In genomic region chr4:124937993-124938392, GRCh38 we compare ENCODE assay signal across 17 cellular contexts.
DNase-seq lines count a peak whose midpoint lies in the region; ATAC-seq and TF ChIP-seq lines count a peak whose summit lies in the region.
"Had no signal": no experiment of that assay in that cellular context is flagged by ENCODE, and none has a peak within 500 bp of the region (broad histone marks: within the 10 kb centered on the region; RNA-seq: fewer than 3 reads in every experiment).

No MANE protein-coding gene starts in this region.

- H3K27ac ChIP-seq in mesendoderm (ENCODE audit: low read depth, low read length) = no peak overlapping the region
- H3K27ac ChIP-seq: BLaER1 had no signal

- POLR2A ChIA-PET in WTC11 (lab: Charles Lee) = no interaction called here

- H3K4me3 ChIP-seq in mesendoderm (ENCODE audit: low read length) = no peak overlapping the region
- H3K4me3 ChIP-seq: BLaER1 had no signal

- no peak overlapping the region for H2BK15ac ChIP-seq in mesendoderm (replicated peaks; ENCODE audit: low read depth)

- peak; percentile 1 for DNase-seq in NCI-H2196 (lab: John Stamatoyannopoulos, UW; ENCODE audit: unreplicated experiment)
- DNase-seq in NCI-H2196 treated with DMSO at 0.1 percent for 48 hours (lab: John Stamatoyannopoulos, UW; ENCODE audit: unreplicated experiment) = no peak
- no peak for DNase-seq in WTC11 (ENCODE audit: low spot score)
- no peak for DNase-seq in mesendoderm
- no peak for DNase-seq in anterior cingulate cortex (lab: John Stamatoyannopoulos, UW)
- no peak for DNase-seq in epidermal melanocyte (ENCODE audit: insufficient read length, low spot score)
- DNase-seq in stimulated activated effector memory CD8-positive, alpha-beta T cell treated with anti-CD3 and anti-CD28 coated beads, Interleukin-12 subunit alpha, Interleukin-12 subunit beta, amount 100 ng/mL, for 72 hours (ENCODE audit: low spot score in 2 of 2) = no peak
- no peak for DNase-seq in NCI-H1105 (lab: John Stamatoyannopoulos, UW)
- DNase-seq: CD8-positive, alpha-beta memory T cell; DND-41; KG1; NCI-H1092 treated with DMSO at 0.1 percent for 48 hours; NCI-H187; NCI-H524; SHP77 treated with DMSO at 0.1 percent for 48 hours had no signal

- no CpG with 5 or more reads among the region's 5 CpGs for WGBS in mesendoderm (ENCODE audit: extremely low coverage, insufficient coverage, low lambda C conversion rate)

- H3K79me2 ChIP-seq in mesendoderm (ENCODE audit: control insufficient read depth, insufficient read depth, low read length) = no peaks in the 10 kb centered on the region

- CTCF ChIA-PET in WTC11 (lab: Charles Lee) = no interaction called here

- ATAC-seq in WTC11 = peak; percentile 28; the same call in 1 of the 2 replicates
- ATAC-seq in stimulated activated effector memory CD8-positive, alpha-beta T cell treated with anti-CD3 and anti-CD28 coated beads, Interleukin-12 subunit alpha, Interleukin-12 subunit beta, amount 100 ng/mL, for 72 hours = no peak
- ATAC-seq: Panc1 had no signal

- H3K36me3 Mint-ChIP-seq in WTC11 = no peaks in the 10 kb centered on the region
- no peaks in the 10 kb centered on the region for H3K36me3 Mint-ChIP-seq in stimulated activated effector memory CD8-positive, alpha-beta T cell treated with anti-CD3 and anti-CD28 coated beads, Interleukin-12 subunit alpha, Interleukin-12 subunit beta, amount 100 ng/mL, for 72 hours
- H3K36me3 Mint-ChIP-seq: CD8-positive, alpha-beta memory T cell had no signal

- H3K4me2 ChIP-seq in mesendoderm (ENCODE audit: low read length) = no peak overlapping the region
- H3K4me2 ChIP-seq: BLaER1 had no signal

- H3K27ac Mint-ChIP-seq in WTC11 = no peak overlapping the region
- H3K27ac Mint-ChIP-seq in stimulated activated effector memory CD8-positive, alpha-beta T cell treated with anti-CD3 and anti-CD28 coated beads, Interleukin-12 subunit alpha, Interleukin-12 subunit beta, amount 100 ng/mL, for 72 hours = no peak overlapping the region
- H3K27ac Mint-ChIP-seq: CD8-positive, alpha-beta memory T cell had no signal

- H4K5ac ChIP-seq in mesendoderm (ENCODE audit: low read length) = no peak overlapping the region

- no peak overlapping the region for H3K56ac ChIP-seq in mesendoderm (ENCODE audit: low read length)

- H4K8ac ChIP-seq in mesendoderm (ENCODE audit: low read depth, low read length) = no peak overlapping the region

- no peak overlapping the region for H3K9ac ChIP-seq in mesendoderm (ENCODE audit: low read length)
- H3K9ac ChIP-seq: BLaER1 had no signal

- no peak overlapping the region for H3K18ac ChIP-seq in mesendoderm (ENCODE audit: low read length)

- H3K27me3 ChIP-seq in mesendoderm (ENCODE audit: insufficient read depth, low read length, poor library complexity) = no peaks in the 10 kb centered on the region
- H3K27me3 ChIP-seq: BLaER1 had no signal

- H2BK5ac ChIP-seq in mesendoderm (ENCODE audit: low read length) = no peak overlapping the region

- no peaks in the 10 kb centered on the region; the same call in 1 of the 2 replicates for H3K27me3 Mint-ChIP-seq in WTC11 (ENCODE audit: low read depth)
- H3K27me3 Mint-ChIP-seq: CD8-positive, alpha-beta memory T cell had no signal

- H3K4me1 Mint-ChIP-seq in WTC11 = peaks cover 32% of the 10 kb centered on the region
- no peaks in the 10 kb centered on the region for H3K4me1 Mint-ChIP-seq in stimulated activated effector memory CD8-positive, alpha-beta T cell treated with anti-CD3 and anti-CD28 coated beads, Interleukin-12 subunit alpha, Interleukin-12 subunit beta, amount 100 ng/mL, for 72 hours
- H3K4me1 Mint-ChIP-seq: CD8-positive, alpha-beta memory T cell had no signal

- no peaks in the 10 kb centered on the region for H3K79me1 ChIP-seq in mesendoderm (ENCODE audit: low read length)

- no peak for TF ChIP-seq CTCF in WTC11 (IDR thresholded peaks at IDR 0.05)

- no peak overlapping the region for H3K23ac ChIP-seq in mesendoderm (ENCODE audit: low read length)

- H2BK120ac ChIP-seq in mesendoderm (ENCODE audit: low read depth, low read length) = peak overlapping the region; percentile 61

- peaks cover 8% of the 10 kb centered on the region for H3K4me1 ChIP-seq in mesendoderm (ENCODE audit: control insufficient read depth, low read depth, low read length)
- H3K4me1 ChIP-seq: BLaER1 had no signal

- H3K36me3 ChIP-seq in mesendoderm (ENCODE audit: control insufficient read depth, insufficient read depth, low read length) = no peaks in the 10 kb centered on the region
- H3K36me3 ChIP-seq: BLaER1 had no signal

- no peaks in the 10 kb centered on the region; the same call in 1 of the 2 replicates for H3K9me3 Mint-ChIP-seq in WTC11
- peaks cover 9% of the 10 kb centered on the region for H3K9me3 Mint-ChIP-seq in stimulated activated effector memory CD8-positive, alpha-beta T cell treated with anti-CD3 and anti-CD28 coated beads, Interleukin-12 subunit alpha, Interleukin-12 subunit beta, amount 100 ng/mL, for 72 hours

- no peak overlapping the region for H3K4me3 Mint-ChIP-seq in WTC11
- no peak overlapping the region for H3K4me3 Mint-ChIP-seq in stimulated activated effector memory CD8-positive, alpha-beta T cell treated with anti-CD3 and anti-CD28 coated beads, Interleukin-12 subunit alpha, Interleukin-12 subunit beta, amount 100 ng/mL, for 72 hours
- H3K4me3 Mint-ChIP-seq: CD8-positive, alpha-beta memory T cell had no signal

- H2AK5ac ChIP-seq in mesendoderm (ENCODE audit: low read length) = no peak overlapping the region

- no peak overlapping the region for H3K4ac ChIP-seq in mesendoderm (ENCODE audit: low read depth, low read length)

TF ChIP-seq in WTC11, 78 proteins besides CTCF, POLR2A, EP300 and RAD21 (continues in another document):
- TF ChIP-seq ERG (CRISPR knock-in tag; IDR thresholded peaks at IDR 0.05) (no peak), JUN (CRISPR knock-in tag; IDR thresholded peaks at IDR 0.05) (no peak), MAX (CRISPR knock-in tag; IDR thresholded peaks at IDR 0.05) (no peak), ZNF317 (CRISPR knock-in tag; IDR thresholded peaks at IDR 0.05; ENCODE audit: borderline replicate concordance, low read depth) (no peak), PREB (CRISPR knock-in tag; IDR thresholded peaks at IDR 0.05; ENCODE audit: borderline replicate concordance) (no peak), SMAD3 (CRISPR knock-in tag; IDR thresholded peaks at IDR 0.05; ENCODE audit: borderline replicate concordance) (no peak), CDX4 (CRISPR knock-in tag; IDR thresholded peaks at IDR 0.05; ENCODE audit: borderline replicate concordance) (no peak), GABPB1 (CRISPR knock-in tag; IDR thresholded peaks at IDR 0.05) (no peak), ZBTB21 (CRISPR knock-in tag; IDR thresholded peaks at IDR 0.05; ENCODE audit: borderline replicate concordance) (no peak), ATF2 (CRISPR knock-in tag; IDR thresholded peaks at IDR 0.05; ENCODE audit: borderline replicate concordance, low read depth) (no peak), TEAD4 (CRISPR knock-in tag; IDR thresholded peaks at IDR 0.05) (no peak), ETV6 (CRISPR knock-in tag; IDR thresholded peaks at IDR 0.05) (no peak)
